ENCODE assay signal across 8 cellular contexts in the genomic region with DNA sequence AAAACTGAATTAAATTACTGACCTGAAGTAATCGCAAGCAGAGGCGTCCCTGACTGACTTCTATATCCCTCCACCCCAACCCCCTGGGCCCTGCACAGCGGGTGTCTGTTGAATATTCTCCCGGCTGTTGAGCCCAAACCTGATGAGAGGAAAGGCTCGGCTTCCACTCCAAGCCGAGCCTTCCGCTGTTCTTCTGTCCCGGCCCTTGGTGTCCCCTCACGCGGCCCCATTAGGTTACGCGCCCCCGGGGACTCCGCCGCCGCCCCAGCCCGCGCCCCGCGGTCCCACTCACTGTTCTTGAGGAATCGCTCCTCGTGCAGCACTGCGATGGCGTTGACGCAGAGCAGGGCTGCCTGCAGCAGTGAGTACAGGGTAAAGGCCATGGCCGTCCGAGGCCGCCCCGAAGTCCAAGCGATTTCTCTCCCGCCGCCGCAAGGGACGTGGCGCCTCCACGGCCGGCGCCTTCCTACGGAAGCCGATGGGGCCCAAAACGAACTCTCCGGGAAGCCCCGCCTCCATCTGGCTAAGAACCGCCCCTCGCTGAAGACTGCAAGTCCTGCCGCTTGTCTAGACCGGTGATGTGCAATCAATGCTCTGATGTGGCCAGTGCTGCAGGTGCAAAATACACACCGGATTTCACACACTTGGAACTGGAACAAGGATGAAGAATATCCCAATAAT. TPM values are rescaled to one million over a fixed set of nuclear protein-coding genes. Genes with fewer than 3 reads are reported as not detected.
DNase-seq lines count a peak whose midpoint lies in the region; ATAC-seq and TF ChIP-seq lines count a peak whose summit lies in the region.

A gene with protein sequence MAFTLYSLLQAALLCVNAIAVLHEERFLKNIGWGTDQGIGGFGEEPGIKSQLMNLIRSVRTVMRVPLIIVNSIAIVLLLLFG (minus strand): TSS at position 470 of the 681 bp plus-strand sequence. CDS start 87 bp downstream, at position 383.

- no peak for TF ChIP-seq CTCF in RWPE2 (IDR thresholded peaks at IDR 0.05; ENCODE audit: poor library complexity, severe bottlenecking)
- peak; percentile 26 for TF ChIP-seq CTCF in fibroblast of the aortic adventitia (IDR thresholded peaks at IDR 0.05; ENCODE audit: insufficient read depth, low read length)
- TF ChIP-seq CTCF in neural crest cell (conservative IDR thresholded peaks at IDR 0.05) = peak; percentile 28
- peak in 1 of 7 experiments; percentile 25 for TF ChIP-seq CTCF in stomach (IDR thresholded peaks at IDR 0.05)

- no peaks in the 10 kb centered on the region for H3F3A ChIP-seq in GM23248 (ENCODE audit: insufficient read depth)

- peaks cover 9% of the 10 kb centered on the region for H3K36me3 Mint-ChIP-seq in activated T-helper 2 cell treated with anti-CD3 and anti-CD28 coated beads, Interferon-gamma antibody, Interleukin-2, Interleukin-4, amounts not matched to agents 10 μg/mL and 5 μg/mL and 100 μg/mL, durations not matched to agents 14 hours and 24 hours and 36 hours (ENCODE audit: low read depth)
- no peaks in the 10 kb centered on the region for H3K36me3 Mint-ChIP-seq in neural crest cell (ENCODE audit: low read depth)

- no peak for TF ChIP-seq POLR2A in stomach (IDR thresholded peaks at IDR 0.05)

- intact Hi-C loops in activated T-helper 2 cell treated with anti-CD3 and anti-CD28 coated beads, Interferon-gamma antibody, Interleukin-2, Interleukin-4, amounts not matched to agents 10 μg/mL and 5 μg/mL and 100 μg/mL, durations not matched to agents 14 hours and 24 hours and 36 hours (cut with micrococcal nuclease) = loop anchor here (1.0 kb wide), 2 partner anchors 26 to 56 kb away; a partner anchor contains a TSS
- intact Hi-C loops in stomach (cut with DNase I; ENCODE audit: low total_unique reads) = no loop called here

- H3K9me3 ChIP-seq in GM23248 (ENCODE audit: low read depth) (no peaks in the 10 kb centered on the region), RWPE2 (ENCODE audit: severe bottlenecking) (no peaks in the 10 kb centered on the region), stomach (no peaks in the 10 kb centered on the region)

- no peaks in the 10 kb centered on the region for H3K4me1 Mint-ChIP-seq in activated T-helper 2 cell treated with anti-CD3 and anti-CD28 coated beads, Interferon-gamma antibody, Interleukin-2, Interleukin-4, amounts not matched to agents 10 μg/mL and 5 μg/mL and 100 μg/mL, durations not matched to agents 14 hours and 24 hours and 36 hours (ENCODE audit: low read depth)
- H3K4me1 Mint-ChIP-seq in neural crest cell = no peaks in the 10 kb centered on the region

- 1 to 2% methylated on average over 44 to 48 of the region's 48 CpGs for WGBS in GM23248 (ENCODE audit: low coverage in 1 of 2, low lambda C conversion rate in 2 of 2, missing lambda C conversion rate in 2 of 2), 2 experiments
- 0 to 2% (median 1%) methylated on average over 25 to 48 of the region's 48 CpGs for whole genome bisulfite sequencing in stomach, 5 donors

- H3K4me3 ChIP-seq in GM23248 (peak within 1 kb of the TSS; percentile 98), RWPE2 (ENCODE audit: severe bottlenecking) (peak within 1 kb of the TSS; percentile 77), fibroblast of the aortic adventitia (ENCODE audit: low read depth, low read length) (peak within 1 kb of the TSS; percentile 85), stomach (peak within 1 kb of the TSS; percentile 90 to 97 (median 96))

- peak; percentile 85 for ATAC-seq in RWPE2 (ENCODE audit: low read depth)

- H3K4me2 ChIP-seq in GM23248 (ENCODE audit: unreplicated experiment) = peak within 1 kb of the TSS; percentile 94

- H3K9ac ChIP-seq in GM23248 = peak within 1 kb of the TSS; percentile 100

- no peaks in the 10 kb centered on the region for H3K9me3 Mint-ChIP-seq in activated T-helper 2 cell treated with anti-CD3 and anti-CD28 coated beads, Interferon-gamma antibody, Interleukin-2, Interleukin-4, amounts not matched to agents 10 μg/mL and 5 μg/mL and 100 μg/mL, durations not matched to agents 14 hours and 24 hours and 36 hours
- H3K9me3 Mint-ChIP-seq in neural crest cell = no peaks in the 10 kb centered on the region

- no peaks in the 10 kb centered on the region for H3K27me3 Mint-ChIP-seq in activated T-helper 2 cell treated with anti-CD3 and anti-CD28 coated beads, Interferon-gamma antibody, Interleukin-2, Interleukin-4, amounts not matched to agents 10 μg/mL and 5 μg/mL and 100 μg/mL, durations not matched to agents 14 hours and 24 hours and 36 hours (ENCODE audit: low read depth)
- H3K27me3 Mint-ChIP-seq in neural crest cell (ENCODE audit: low read depth) = peaks cover 20% of the 10 kb centered on the region

- in situ Hi-C loops in GM23248 (cut with MboI) = no loop called here

- peaks cover 50% of the 10 kb centered on the region for H3K79me2 ChIP-seq in GM23248 (ENCODE audit: insufficient read depth)

- no peak within 1 kb of the TSS for H3K4me3 Mint-ChIP-seq in activated T-helper 2 cell treated with anti-CD3 and anti-CD28 coated beads, Interferon-gamma antibody, Interleukin-2, Interleukin-4, amounts not matched to agents 10 μg/mL and 5 μg/mL and 100 μg/mL, durations not matched to agents 14 hours and 24 hours and 36 hours (ENCODE audit: low read depth)
- peak within 1 kb of the TSS; percentile 75 for H3K4me3 Mint-ChIP-seq in neural crest cell

- H3K27ac ChIP-seq in GM23248 (peak within 1 kb of the TSS; percentile 98), RWPE2 (ENCODE audit: poor library complexity, severe bottlenecking) (peak within 1 kb of the TSS; percentile 33), stomach (peak within 1 kb of the TSS; percentile 83 to 89 (median 86))

- 0 out of 2 replicates have a peak, but pooled peaks cover 6% of the 10 kb centered on the region for H3K36me3 ChIP-seq in GM23248 (ENCODE audit: low read depth)
- H3K36me3 ChIP-seq in RWPE2 (ENCODE audit: low read depth) = peaks cover 11% of the 10 kb centered on the region
- H3K36me3 ChIP-seq in stomach = no peaks in the 10 kb centered on the region

- H2AFZ ChIP-seq in GM23248 = peak within 1 kb of the TSS; percentile 87

- H3K27me3 ChIP-seq in GM23248 (replicated peaks; ENCODE audit: insufficient read depth) = no peaks in the 10 kb centered on the region
- no peaks in the 10 kb centered on the region for H3K27me3 ChIP-seq in RWPE2 (ENCODE audit: insufficient read depth, poor library complexity, severe bottlenecking)
- no peaks in the 10 kb centered on the region for H3K27me3 ChIP-seq in stomach

- H3K27ac Mint-ChIP-seq in activated T-helper 2 cell treated with anti-CD3 and anti-CD28 coated beads, Interferon-gamma antibody, Interleukin-2, Interleukin-4, amounts not matched to agents 10 μg/mL and 5 μg/mL and 100 μg/mL, durations not matched to agents 14 hours and 24 hours and 36 hours = peak within 1 kb of the TSS; percentile 71
- H3K27ac Mint-ChIP-seq in neural crest cell (ENCODE audit: unreplicated experiment) = peak within 1 kb of the TSS; percentile 94

- H3K4me1 ChIP-seq in GM23248 (ENCODE audit: insufficient read depth) (0 out of 2 replicates have a peak, but pooled peaks cover 12% of the 10 kb centered on the region), RWPE2 (ENCODE audit: insufficient read depth, poor library complexity, severe bottlenecking) (peaks cover 7% of the 10 kb centered on the region), stomach (peaks cover 12 to 41% (median 29%) of the 10 kb centered on the region in 4 donors)

- no peak for TF ChIP-seq EP300 in stomach (IDR thresholded peaks at IDR 0.05)

- 0 out of 2 replicates have a peak, but pooled peaks cover 3% of the 10 kb centered on the region for H4K20me1 ChIP-seq in GM23248 (ENCODE audit: insufficient read depth)

- H3K9me2 ChIP-seq in GM23248 (ENCODE audit: insufficient read depth) = no peaks in the 10 kb centered on the region

- DNase-seq in Daoy (ENCODE audit: low read depth) (peak; percentile 85), GM23248 (peak; percentile 97), LHCN-M2 (ENCODE audit: low read depth) (peak; percentile 89), RWPE2 (ENCODE audit: low spot score) (peak; percentile 90), fibroblast of the aortic adventitia (ENCODE audit: low read depth) (peak; percentile 90), neural crest cell (ENCODE audit: low read depth, low spot score) (peak; percentile 92), stomach (peak; percentile 90)
- DNase-seq in activated T-helper 2 cell treated with anti-CD3 and anti-CD28 coated beads, Interferon-gamma antibody, Interleukin-2, Interleukin-4, amounts not matched to agents 10 μg/mL and 5 μg/mL and 100 μg/mL, durations not matched to agents 14 hours and 24 hours and 36 hours (ENCODE audit: low spot score) = peak; percentile 83

RNA-seq across cellular contexts. Expression of the gene that starts here (rescaled TPM):
- total RNA-seq in Daoy (2014; rRNA removed; shearing (Covaris generic)) = 28.2 and 38.5 TPM in 2 replicates
- 26.3 and 28.3 TPM in 2 replicates for total RNA-seq in GM23248 (2014; rRNA removed; shearing (Covaris generic))
- polyA plus RNA-seq in GM23248 (2016; fragmentation: Nextera tagmentation; extraction: Ambion mirVana) (39.8 and 40.9 TPM in 2 replicates), stomach (10 to 100 TPM; 11.3 to 12.8 (median 12.7) TPM)
- total RNA-seq in LHCN-M2 (2014; rRNA removed) (29.2 and 29.6 TPM in 2 replicates), fibroblast of the aortic adventitia (ENCODE audit: low replicate concordance) (10.5 and 24.8 TPM in 2 replicates), neural crest cell (14.2 and 15.9 TPM in 2 replicates), stomach (10 to 100 TPM in 2 of 5 donors, 1 to 10 TPM in 1, under 1 TPM in 2; under 0.01 to 39.1 (median 8.3) TPM)
- 30.4 TPM for polyA plus RNA-seq in LHCN-M2 (2012)
- 13.3 and 14.2 TPM in 2 replicates for total RNA-seq in activated T-helper 2 cell treated with anti-CD3 and anti-CD28 coated beads, Interferon-gamma antibody, Interleukin-2, Interleukin-4, amounts not matched to agents 10 μg/mL and 5 μg/mL and 100 μg/mL, durations not matched to agents 14 hours and 24 hours and 36 hours

Comparison
In these comparisons a context has a peak if more than half of its experiments do, and no peak if none do; other contexts are left out.
1. Peak in every context shown above with its lines: DNase-seq, ATAC-seq, H3K4me3 ChIP-seq and H3K27ac ChIP-seq.
2. H3K27ac ChIP-seq: peak in every context shown above with its lines; median percentile 98 in GM23248; 86 in stomach; 33 in RWPE2.